In the genomic region with DNA sequence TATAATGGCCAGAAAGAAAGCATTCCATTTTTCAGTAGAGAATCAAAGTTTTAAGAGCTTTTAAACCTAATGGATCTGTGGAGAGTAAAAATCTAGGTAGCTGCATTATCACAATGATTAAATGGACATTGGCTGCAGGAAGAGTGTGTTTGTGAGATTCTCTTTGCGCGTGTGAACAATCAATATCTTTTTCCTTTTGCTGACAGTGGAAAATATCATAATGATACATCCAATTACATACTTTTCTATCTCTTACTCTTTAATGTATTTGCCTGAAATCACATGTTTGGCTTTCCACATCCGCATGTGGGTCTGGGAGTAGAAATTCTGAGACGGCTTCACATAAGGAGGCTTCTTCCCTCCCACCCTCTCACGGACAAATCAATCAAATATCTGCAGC, we compare ENCODE assay signal across 27 cellular contexts.
A peak's percentile ranks its signal among the peaks of the same experiment; 100 is the strongest.
DNase-seq lines count a peak whose midpoint lies in the region; ATAC-seq and TF ChIP-seq lines count a peak whose summit lies in the region.
"Had no signal": no experiment of that assay in that cellular context is flagged by ENCODE, and none has a peak within 500 bp of the region (broad histone marks: within the 10 kb centered on the region; RNA-seq: fewer than 3 reads in every experiment).

No MANE protein-coding gene starts in this region.

- no peak for TF ChIP-seq CTCF in HFFc6 (IDR thresholded peaks at IDR 0.05)
- TF ChIP-seq CTCF in WTC11 (IDR thresholded peaks at IDR 0.05) = no peak
- no peak for TF ChIP-seq CTCF in osteoblast (IDR thresholded peaks at IDR 0.05; ENCODE audit: extremely low read depth, low read depth, low read length)
- TF ChIP-seq CTCF in upper lobe of left lung (IDR thresholded peaks at IDR 0.05) = no peak
- no peak for TF ChIP-seq CTCF in left ventricle myocardium inferior (IDR thresholded peaks at IDR 0.05; ENCODE audit: borderline replicate concordance)

- no peak overlapping the region for H2AFZ ChIP-seq in osteoblast (ENCODE audit: low read length)
- H2AFZ ChIP-seq: parathyroid adenoma had no signal

- ATAC-seq in WTC11 (no peak), upper lobe of left lung (ENCODE audit: low FRiP score in 2 of 2) (no peak)
- ATAC-seq: activated CD4-positive, alpha-beta T cell treated with anti-CD3 and anti-CD28 coated beads for 36 hours; mucosa of descending colon had no signal

- peaks cover 6% of the 10 kb centered on the region for H3K27me3 Mint-ChIP-seq in activated naive CD4-positive, alpha-beta T cell treated with anti-CD3 and anti-CD28 coated beads, Interleukin-2, amount 10 ng/mL, durations not matched to agents 7 days and 5 days
- peaks cover 11% of the 10 kb centered on the region; the same call in 1 of the 2 replicates for H3K27me3 Mint-ChIP-seq in HFFc6 (ENCODE audit: insufficient read depth)
- no peaks in the 10 kb centered on the region for H3K27me3 Mint-ChIP-seq in WTC11 (ENCODE audit: low read depth)

- peaks cover 70% of the 10 kb centered on the region for H3K4me1 Mint-ChIP-seq in activated naive CD4-positive, alpha-beta T cell treated with anti-CD3 and anti-CD28 coated beads, Interleukin-2, amount 10 ng/mL, durations not matched to agents 7 days and 5 days
- H3K4me1 Mint-ChIP-seq in HFFc6 (ENCODE audit: low read depth) = peaks cover 24% of the 10 kb centered on the region
- H3K4me1 Mint-ChIP-seq in WTC11 = peaks cover 27% of the 10 kb centered on the region

- intact Hi-C loops in left ventricle myocardium inferior (cut with micrococcal nuclease) = no loop called here

- POLR2A ChIA-PET in WTC11 (lab: Charles Lee) = no interaction called here

- no peak overlapping the region for H3K4me3 Mint-ChIP-seq in activated naive CD4-positive, alpha-beta T cell treated with anti-CD3 and anti-CD28 coated beads, Interleukin-2, amount 10 ng/mL, durations not matched to agents 7 days and 5 days
- peak overlapping the region; percentile 61; the same call in 1 of the 2 replicates for H3K4me3 Mint-ChIP-seq in HFFc6
- H3K4me3 Mint-ChIP-seq in WTC11 = no peak overlapping the region
- H3K4me3 Mint-ChIP-seq: activated CD4-positive, alpha-beta T cell treated with anti-CD3 and anti-CD28 coated beads for 36 hours; type B pancreatic cell had no signal

- H3K79me2 ChIP-seq in osteoblast (ENCODE audit: insufficient read depth, low read length) = no peaks in the 10 kb centered on the region
- H3K79me2 ChIP-seq: parathyroid adenoma had no signal

- no peaks in the 10 kb centered on the region for H3K36me3 ChIP-seq in osteoblast (ENCODE audit: insufficient read depth, low read length)
- no peaks in the 10 kb centered on the region for H3K36me3 ChIP-seq in upper lobe of left lung
- no peaks in the 10 kb centered on the region for H3K36me3 ChIP-seq in left ventricle myocardium inferior
- H3K36me3 ChIP-seq: colonic mucosa, HAP-1, SJCRH30, spleen had no signal

- no peak for TF ChIP-seq EP300 in upper lobe of left lung (IDR thresholded peaks at IDR 0.05)

- H3K4me3 ChIP-seq in osteoblast (ENCODE audit: insufficient read depth, low read length) (peak overlapping the region; percentile 56), upper lobe of left lung (no peak overlapping the region), left ventricle myocardium inferior (no peak overlapping the region)
- H3K4me3 ChIP-seq: colonic mucosa, HAP-1, mucosa of descending colon, SJCRH30, spleen had no signal

- H3K27ac ChIP-seq in osteoblast (ENCODE audit: low read depth, low read length) = no peak overlapping the region
- no peak overlapping the region for H3K27ac ChIP-seq in upper lobe of left lung
- H3K27ac ChIP-seq in left ventricle myocardium inferior (replicated peaks) = no peak overlapping the region
- H3K27ac ChIP-seq: C4-2B, colonic mucosa, parathyroid adenoma, SJCRH30, spleen had no signal

- 91 to 93% methylated on average over 5 of the region's 5 CpGs for WGBS in upper lobe of left lung, 2 donors

- H4K20me1 ChIP-seq in osteoblast (ENCODE audit: insufficient read depth, low read length) = no peaks in the 10 kb centered on the region

- peak overlapping the region; percentile 84 for H3K4me2 ChIP-seq in osteoblast (ENCODE audit: insufficient read depth, low read length)

- CTCF ChIA-PET in activated naive CD4-positive, alpha-beta T cell treated with anti-CD3 and anti-CD28 coated beads, Interleukin-2, amount 10 ng/mL, durations not matched to agents 7 days and 5 days (lab: Charles Lee) = interaction anchor here (0.8 to 8.5 kb wide), 3 partner anchors 12 to 33 kb away, joined by 3 to 77 read pairs (median 6); no protein-coding TSS in a partner anchor
- CTCF ChIA-PET in WTC11 (lab: Charles Lee) = interaction anchor here (1.3 to 1.6 kb wide), 2 partner anchors 12 to 187 kb away, joined by 3 to 4 read pairs; no protein-coding TSS in a partner anchor

- no peak for TF ChIP-seq POLR2A in upper lobe of left lung (IDR thresholded peaks at IDR 0.05)

- peak overlapping the region; percentile 83 for H3K27ac Mint-ChIP-seq in activated naive CD4-positive, alpha-beta T cell treated with anti-CD3 and anti-CD28 coated beads, Interleukin-2, amount 10 ng/mL, durations not matched to agents 7 days and 5 days
- no peak overlapping the region for H3K27ac Mint-ChIP-seq in HFFc6
- H3K27ac Mint-ChIP-seq in WTC11 = peak overlapping the region; percentile 21; the same call in 1 of the 2 replicates
- H3K27ac Mint-ChIP-seq: type B pancreatic cell had no signal

- no peaks in the 10 kb centered on the region for H3K27me3 ChIP-seq in osteoblast (ENCODE audit: insufficient read depth, low read length)
- no peaks in the 10 kb centered on the region for H3K27me3 ChIP-seq in upper lobe of left lung
- peaks cover 29% of the 10 kb centered on the region for H3K27me3 ChIP-seq in left ventricle myocardium inferior (ENCODE audit: low read depth)
- H3K27me3 ChIP-seq: colonic mucosa, SJCRH30, spleen had no signal

- no peaks in the 10 kb centered on the region for H3K9me3 ChIP-seq in osteoblast (ENCODE audit: low read depth, low read length)
- H3K9me3 ChIP-seq in upper lobe of left lung = no peaks in the 10 kb centered on the region
- no peaks in the 10 kb centered on the region for H3K9me3 ChIP-seq in left ventricle myocardium inferior (replicated peaks)
- H3K9me3 ChIP-seq: Caco-2, colonic mucosa, HAP-1, mucosa of descending colon, SJCRH30, spleen had no signal

- H3K36me3 Mint-ChIP-seq in activated naive CD4-positive, alpha-beta T cell treated with anti-CD3 and anti-CD28 coated beads, Interleukin-2, amount 10 ng/mL, durations not matched to agents 7 days and 5 days = peaks cover 7% of the 10 kb centered on the region
- H3K36me3 Mint-ChIP-seq in HFFc6 (ENCODE audit: low read depth) (no peaks in the 10 kb centered on the region), WTC11 (no peaks in the 10 kb centered on the region)
- H3K36me3 Mint-ChIP-seq: type B pancreatic cell had no signal

- peaks cover 2% of the 10 kb centered on the region for H3K9me3 Mint-ChIP-seq in activated naive CD4-positive, alpha-beta T cell treated with anti-CD3 and anti-CD28 coated beads, Interleukin-2, amount 10 ng/mL, durations not matched to agents 7 days and 5 days
- peaks cover 7% of the 10 kb centered on the region for H3K9me3 Mint-ChIP-seq in HFFc6
- no peaks in the 10 kb centered on the region for H3K9me3 Mint-ChIP-seq in WTC11
- H3K9me3 Mint-ChIP-seq: type B pancreatic cell had no signal

- no peak for DNase-seq in activated naive CD4-positive, alpha-beta T cell treated with anti-CD3 and anti-CD28 coated beads, Interleukin-2, amount 10 ng/mL, durations not matched to agents 7 days and 5 days
- DNase-seq in activated naive CD4-positive, alpha-beta T cell treated with Interleukin-2 at 50 U/mL for 16 hours = no peak
- no peak for DNase-seq in HFFc6
- no peak for DNase-seq in WTC11 (ENCODE audit: low spot score)
- DNase-seq in osteoblast (ENCODE audit: insufficient read length, low spot score, missing footprints) = no peak
- no peak for DNase-seq in upper lobe of left lung
- DNase-seq in left ventricle myocardium inferior = no peak
- DNase-seq: activated CD4-positive, alpha-beta T cell treated with anti-CD3 and anti-CD28 coated beads for 36 hours; activated gamma-delta T cell; Caco-2; colonic mucosa; effector CD8-positive, alpha-beta T cell; erythroblast; KG1; mucosa of descending colon; NCI-H1417 treated with DMSO at 0.1 percent for 48 hours; NCI-H2081 treated with DMSO at 0.1 percent for 48 hours; NCI-H226; NCI-H69; SJCRH30; spleen; stimulated activated CD4-positive, alpha-beta T cell treated with anti-CD3 and anti-CD28 coated beads, Interleukin-2, amount 100 ng/mL, for 48 hours; substantia nigra had no signal

- H3K4me1 ChIP-seq in osteoblast (ENCODE audit: insufficient read depth, low read length) (peaks cover 31% of the 10 kb centered on the region), upper lobe of left lung (peaks cover 4 to 19% (median 13%) of the 10 kb centered on the region in 4 donors), left ventricle myocardium inferior (peaks cover 10% of the 10 kb centered on the region)
- H3K4me1 ChIP-seq: Caco-2, colonic mucosa, HAP-1, parathyroid adenoma, SJCRH30 had no signal

TF ChIP-seq in WTC11, 78 proteins besides CTCF, POLR2A, EP300 and RAD21 (continues in another document):
- TF ChIP-seq RORB (CRISPR knock-in tag; IDR thresholded peaks at IDR 0.05) (no peak), SP1 (CRISPR knock-in tag; conservative IDR thresholded peaks at IDR 0.05) (no peak)
- TF ChIP-seq, protein P1, sequence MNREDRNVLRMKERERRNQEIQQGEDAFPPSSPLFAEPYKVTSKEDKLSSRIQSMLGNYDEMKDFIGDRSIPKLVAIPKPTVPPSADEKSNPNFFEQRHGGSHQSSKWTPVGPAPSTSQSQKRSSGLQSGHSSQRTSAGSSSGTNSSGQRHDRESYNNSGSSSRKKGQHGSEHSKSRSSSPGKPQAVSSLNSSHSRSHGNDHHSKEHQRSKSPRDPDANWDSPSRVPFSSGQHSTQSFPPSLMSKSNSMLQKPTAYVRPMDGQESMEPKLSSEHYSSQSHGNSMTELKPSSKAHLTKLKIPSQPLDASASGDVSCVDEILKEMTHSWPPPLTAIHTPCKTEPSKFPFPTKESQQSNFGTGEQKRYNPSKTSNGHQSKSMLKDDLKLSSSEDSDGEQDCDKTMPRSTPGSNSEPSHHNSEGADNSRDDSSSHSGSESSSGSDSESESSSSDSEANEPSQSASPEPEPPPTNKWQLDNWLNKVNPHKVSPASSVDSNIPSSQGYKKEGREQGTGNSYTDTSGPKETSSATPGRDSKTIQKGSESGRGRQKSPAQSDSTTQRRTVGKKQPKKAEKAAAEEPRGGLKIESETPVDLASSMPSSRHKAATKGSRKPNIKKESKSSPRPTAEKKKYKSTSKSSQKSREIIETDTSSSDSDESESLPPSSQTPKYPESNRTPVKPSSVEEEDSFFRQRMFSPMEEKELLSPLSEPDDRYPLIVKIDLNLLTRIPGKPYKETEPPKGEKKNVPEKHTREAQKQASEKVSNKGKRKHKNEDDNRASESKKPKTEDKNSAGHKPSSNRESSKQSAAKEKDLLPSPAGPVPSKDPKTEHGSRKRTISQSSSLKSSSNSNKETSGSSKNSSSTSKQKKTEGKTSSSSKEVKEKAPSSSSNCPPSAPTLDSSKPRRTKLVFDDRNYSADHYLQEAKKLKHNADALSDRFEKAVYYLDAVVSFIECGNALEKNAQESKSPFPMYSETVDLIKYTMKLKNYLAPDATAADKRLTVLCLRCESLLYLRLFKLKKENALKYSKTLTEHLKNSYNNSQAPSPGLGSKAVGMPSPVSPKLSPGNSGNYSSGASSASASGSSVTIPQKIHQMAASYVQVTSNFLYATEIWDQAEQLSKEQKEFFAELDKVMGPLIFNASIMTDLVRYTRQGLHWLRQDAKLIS (CRISPR knock-in tag; IDR thresholded peaks at IDR 0.05; ENCODE audit: borderline replicate concordance) = no peak
